13 cellular contexts compared by ENCODE assay signal in the genomic region with DNA sequence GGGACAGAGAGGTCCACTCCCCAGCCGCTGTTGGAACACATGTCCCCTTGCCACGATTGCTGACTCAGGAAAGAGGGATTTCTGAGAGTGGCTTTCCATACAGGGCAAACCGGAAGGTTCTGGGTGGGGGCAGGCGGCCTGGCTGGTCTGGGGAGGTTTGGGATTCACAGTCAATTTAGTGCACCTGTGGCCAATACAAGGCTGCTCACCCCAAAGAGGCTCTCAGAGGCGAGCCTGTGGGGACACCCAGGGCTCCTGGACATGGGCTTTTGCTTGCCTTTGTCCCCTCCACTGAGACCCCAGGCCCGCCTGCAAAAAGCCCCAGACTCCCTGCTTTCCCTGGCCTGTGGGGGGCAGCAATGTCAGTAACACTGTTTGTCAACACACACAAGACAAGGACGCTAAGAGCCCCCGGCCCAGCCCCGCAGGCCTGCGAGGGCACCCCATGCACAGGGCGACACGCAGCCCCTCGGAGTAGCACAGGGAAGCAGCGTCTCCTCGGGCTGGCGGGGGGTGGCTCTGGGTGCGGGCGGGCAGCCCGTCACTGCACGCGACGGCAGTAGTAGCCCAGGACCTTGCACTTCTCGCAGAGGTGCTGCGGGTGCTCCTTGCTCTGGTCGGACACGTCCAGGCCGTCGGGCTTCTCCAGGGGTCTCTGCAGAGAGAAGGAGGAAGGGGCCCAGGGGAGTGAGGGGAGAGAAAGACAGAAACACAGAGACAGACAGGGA. TPM values are rescaled to one million over a fixed set of nuclear protein-coding genes. Genes with fewer than 3 reads are reported as not detected.
DNase-seq lines count a peak whose midpoint lies in the region; ATAC-seq and TF ChIP-seq lines count a peak whose summit lies in the region.
"Had no signal": no experiment of that assay in that cellular context is flagged by ENCODE, and none has a peak within 500 bp of the region (broad histone marks: within the 10 kb centered on the region; RNA-seq: fewer than 3 reads in every experiment).

No MANE protein-coding gene starts in this region.

- H3K36me3 ChIP-seq in PC-3 (ENCODE audit: low read depth, low read length) = no peaks in the 10 kb centered on the region
- H3K36me3 ChIP-seq: uterus had no signal

- peak; percentile 65 for TF ChIP-seq CTCF in PC-3 (conservative IDR thresholded peaks at IDR 0.05; ENCODE audit: low read depth, low read length)

- CTCF ChIA-PET in PC-3 (lab: Charles Lee) = no interaction called here

- no peaks in the 10 kb centered on the region for H3K9me2 ChIP-seq in PC-3 (replicated peaks; ENCODE audit: low read length)

- intact Hi-C loops in PC-3 (cut with micrococcal nuclease) (no loop called here), sciatic nerve (cut with DNase I) (no loop called here)

- H3K9me3 ChIP-seq in PC-3 (ENCODE audit: low read length) = no peaks in the 10 kb centered on the region
- H3K9me3 ChIP-seq: uterus had no signal

- H3K4me3 ChIP-seq in PC-3 (ENCODE audit: low read length) = no peak overlapping the region
- H3K4me3 ChIP-seq: uterus had no signal

- POLR2A ChIA-PET in PC-3 (lab: Charles Lee; ENCODE audit: unreplicated experiment) = no interaction called here

- no peak for ATAC-seq in PC-3
- no peak for ATAC-seq in sciatic nerve
- ATAC-seq in HG03354 (IDR thresholded peaks at IDR 0.05; ENCODE audit: poor library complexity, severe bottlenecking, unreplicated experiment) = no peak
- ATAC-seq in HG03045 (IDR thresholded peaks at IDR 0.05; ENCODE audit: unreplicated experiment) = no peak
- ATAC-seq: right cardiac atrium had no signal

- no TSS peak for BruUV-seq in PC-3 (replicated peaks; lab: Mats Ljungman, UMichigan)

- no peaks in the 10 kb centered on the region for H3K79me2 ChIP-seq in PC-3 (ENCODE audit: low read length)

- DNase-seq in activated CD4-positive, alpha-beta T cell treated with anti-CD3 and anti-CD28 coated beads for 48 hours = peak; percentile 1
- DNase-seq in activated CD4-positive, alpha-beta T cell treated with anti-CD3 and anti-CD28 coated beads, Interleukin-2, amount 50 U/mL, for 4 hours = no peak
- no peak for DNase-seq in PC-3
- DNase-seq in hepatic stellate cell (ENCODE audit: low spot score) = peak; percentile 1
- peak; percentile 53 for DNase-seq in sciatic nerve (ENCODE audit: low spot score)
- DNase-seq in G401 (ENCODE audit: low spot score) = no peak
- DNase-seq: DMS79 treated with DMSO at 0.1 percent for 48 hours, MV-4-11, NCI-H69 had no signal

- H2AFZ ChIP-seq in PC-3 (ENCODE audit: low read length) = no peak overlapping the region

- no peak overlapping the region for H3K27ac ChIP-seq in PC-3 (ENCODE audit: low read length)

- H3K4me1 ChIP-seq in PC-3 (ENCODE audit: insufficient read depth, low read length) = no peaks in the 10 kb centered on the region

- H3K27me3 ChIP-seq in PC-3 (ENCODE audit: low read length) = no peaks in the 10 kb centered on the region
- H3K27me3 ChIP-seq: uterus had no signal

- no peaks in the 10 kb centered on the region for H3F3A ChIP-seq in PC-3 (ENCODE audit: low read length, unreplicated experiment)

- H3K9ac ChIP-seq in PC-3 (ENCODE audit: low read length) = no peak overlapping the region

- no peaks in the 10 kb centered on the region for H4K20me1 ChIP-seq in PC-3 (ENCODE audit: low read length)

- in situ Hi-C loops in G401 (cut with HindIII; ENCODE audit: low sequenced_read_pairs) = no loop called here

- no peak overlapping the region for H3K4me2 ChIP-seq in PC-3 (ENCODE audit: low read length)

RNA-seq across cellular contexts. Expression of gene PPIF, which starts 38.7 kb away (rescaled TPM):
- 381 and 472 TPM in 2 replicates for total RNA-seq in PC-3 (2014; rRNA removed)
- total RNA-seq in sciatic nerve = 18.8 TPM
- 58.4 and 66.1 TPM in 2 replicates for total RNA-seq in G401 (2014; rRNA removed; shearing (Covaris generic))

RNA-seq across cellular contexts. Expression of gene ZCCHC24, which starts 59.5 kb away (rescaled TPM):
- total RNA-seq in PC-3 (2014; rRNA removed) = 32.9 and 40.7 TPM in 2 replicates
- total RNA-seq in sciatic nerve = 150 TPM
- total RNA-seq in G401 (2014; rRNA removed; shearing (Covaris generic)) = 6.8 and 10.8 TPM in 2 replicates

Comparison
In these comparisons a context has a peak if more than half of its experiments do, and no peak if none do; other contexts are left out.
1. DNase-seq: peak in activated CD4-positive, alpha-beta T cell treated with anti-CD3 and anti-CD28 coated beads for 48 hours (single experiment), hepatic stellate cell (single experiment) and sciatic nerve (single experiment); none in activated CD4-positive, alpha-beta T cell treated with anti-CD3 and anti-CD28 coated beads, Interleukin-2, amount 50 U/mL, for 4 hours (0 of 2), PC-3 (single experiment) and G401 (single experiment).